ENCODE assay signal across 10 cellular contexts in genomic region chr9:84597131-84597530, GRCh38.
DNase-seq lines count a peak whose midpoint lies in the region; ATAC-seq and TF ChIP-seq lines count a peak whose summit lies in the region.
"Had no signal": no experiment of that assay in that cellular context is flagged by ENCODE, and none has a peak within 500 bp of the region (broad histone marks: within the 10 kb centered on the region; RNA-seq: fewer than 3 reads in every experiment).

No MANE protein-coding gene starts in this region.

- no peak overlapping the region; the same call in 1 of the 2 replicates for H3K9ac ChIP-seq in KMS-11
- H3K9ac ChIP-seq: neural progenitor cell had no signal

- H2AFZ ChIP-seq in KMS-11 (ENCODE audit: low read depth): peak overlapping the region; percentile 85
- H2AFZ ChIP-seq: neural progenitor cell had no signal

- H3K4me3 ChIP-seq in KMS-11 (IDR thresholded peaks at IDR 0.05; ENCODE audit: insufficient read depth, low read depth, low read length) (no peak overlapping the region), upper lobe of right lung (no peak overlapping the region)
- H3K4me3 ChIP-seq: neural progenitor cell had no signal

- CTCF ChIA-PET in activated CD8-positive, alpha-beta memory T cell treated with anti-CD3 and anti-CD28 coated beads, Interleukin-2, amount 10 ng/mL, durations not matched to agents 7 days and 5 days (lab: Charles Lee): no interaction called here

- H3K4me1 ChIP-seq in KMS-11 (ENCODE audit: low read depth, poor library complexity, severe bottlenecking) (peaks cover 15% of the 10 kb centered on the region), upper lobe of right lung (no peaks in the 10 kb centered on the region)
- H3K4me1 ChIP-seq: neural progenitor cell had no signal

- H4K20me1 ChIP-seq in KMS-11 (ENCODE audit: insufficient read depth): no peaks in the 10 kb centered on the region

- no peak overlapping the region for H3K27ac Mint-ChIP-seq in activated CD8-positive, alpha-beta memory T cell treated with anti-CD3 and anti-CD28 coated beads, Interleukin-2, amount 10 ng/mL, durations not matched to agents 7 days and 5 days
- H3K27ac Mint-ChIP-seq in activated T-helper 1 cell treated with anti-CD3 and anti-CD28 coated beads, Interleukin-12 subunit alpha, Interleukin-12 subunit beta, Interleukin-2, Interleukin-4 antibody, amounts not matched to agents 30 ng/mL and 10 ng/mL and 1 ng/mL, durations not matched to agents 14 hours and 24 hours and 36 hours: no peak overlapping the region
- H3K27ac Mint-ChIP-seq: neural progenitor cell had no signal

- H3K4me2 ChIP-seq in KMS-11: peak overlapping the region; percentile 69
- H3K4me2 ChIP-seq: neural progenitor cell had no signal

- H3K4me3 Mint-ChIP-seq in activated CD8-positive, alpha-beta memory T cell treated with anti-CD3 and anti-CD28 coated beads, Interleukin-2, amount 10 ng/mL, durations not matched to agents 7 days and 5 days: peak overlapping the region; percentile 9
- H3K4me3 Mint-ChIP-seq in activated T-helper 1 cell treated with anti-CD3 and anti-CD28 coated beads, Interleukin-12 subunit alpha, Interleukin-12 subunit beta, Interleukin-2, Interleukin-4 antibody, amounts not matched to agents 30 ng/mL and 10 ng/mL and 1 ng/mL, durations not matched to agents 14 hours and 24 hours and 36 hours: no peak overlapping the region
- H3K4me3 Mint-ChIP-seq: neural progenitor cell had no signal

- H3K27me3 ChIP-seq in KMS-11 (ENCODE audit: insufficient read depth, low read depth) (no peaks in the 10 kb centered on the region), upper lobe of right lung (peaks cover 3% of the 10 kb centered on the region)
- H3K27me3 ChIP-seq: neural progenitor cell had no signal

- H3K79me2 ChIP-seq in KMS-11 (ENCODE audit: insufficient read depth, low read depth): no peaks in the 10 kb centered on the region

- peaks cover 2% of the 10 kb centered on the region for H3K9me3 Mint-ChIP-seq in activated CD8-positive, alpha-beta memory T cell treated with anti-CD3 and anti-CD28 coated beads, Interleukin-2, amount 10 ng/mL, durations not matched to agents 7 days and 5 days (ENCODE audit: low read depth)
- H3K9me3 Mint-ChIP-seq in activated T-helper 1 cell treated with anti-CD3 and anti-CD28 coated beads, Interleukin-12 subunit alpha, Interleukin-12 subunit beta, Interleukin-2, Interleukin-4 antibody, amounts not matched to agents 30 ng/mL and 10 ng/mL and 1 ng/mL, durations not matched to agents 14 hours and 24 hours and 36 hours: peaks cover 14% of the 10 kb centered on the region
- H3K9me3 Mint-ChIP-seq: neural progenitor cell had no signal

- H3K36me3 ChIP-seq in KMS-11 (ENCODE audit: insufficient read depth) (no peaks in the 10 kb centered on the region), upper lobe of right lung (no peaks in the 10 kb centered on the region)
- H3K36me3 ChIP-seq: neural progenitor cell had no signal

- H3K27me3 Mint-ChIP-seq in activated CD8-positive, alpha-beta memory T cell treated with anti-CD3 and anti-CD28 coated beads, Interleukin-2, amount 10 ng/mL, durations not matched to agents 7 days and 5 days: no peaks in the 10 kb centered on the region
- H3K27me3 Mint-ChIP-seq in activated T-helper 1 cell treated with anti-CD3 and anti-CD28 coated beads, Interleukin-12 subunit alpha, Interleukin-12 subunit beta, Interleukin-2, Interleukin-4 antibody, amounts not matched to agents 30 ng/mL and 10 ng/mL and 1 ng/mL, durations not matched to agents 14 hours and 24 hours and 36 hours (ENCODE audit: insufficient read depth): no peaks in the 10 kb centered on the region

- no peaks in the 10 kb centered on the region for H3K9me3 ChIP-seq in upper lobe of right lung

- no peak for ATAC-seq in activated CD8-positive, alpha-beta memory T cell treated with anti-CD3 and anti-CD28 coated beads, Interleukin-2, amount 10 ng/mL, durations not matched to agents 7 days and 5 days
- ATAC-seq in HG02759 (IDR thresholded peaks at IDR 0.05; ENCODE audit: unreplicated experiment): peak; percentile 93
- peak; percentile 76 for ATAC-seq in upper lobe of right lung
- no peak for ATAC-seq in omental fat pad (ENCODE audit: low FRiP score)

- peaks cover 9% of the 10 kb centered on the region for H3K4me1 Mint-ChIP-seq in activated CD8-positive, alpha-beta memory T cell treated with anti-CD3 and anti-CD28 coated beads, Interleukin-2, amount 10 ng/mL, durations not matched to agents 7 days and 5 days
- H3K4me1 Mint-ChIP-seq in activated T-helper 1 cell treated with anti-CD3 and anti-CD28 coated beads, Interleukin-12 subunit alpha, Interleukin-12 subunit beta, Interleukin-2, Interleukin-4 antibody, amounts not matched to agents 30 ng/mL and 10 ng/mL and 1 ng/mL, durations not matched to agents 14 hours and 24 hours and 36 hours (ENCODE audit: low read depth): peaks cover 8% of the 10 kb centered on the region

- no peak for DNase-seq in activated CD8-positive, alpha-beta memory T cell treated with anti-CD3 and anti-CD28 coated beads, Interleukin-2, amount 10 ng/mL, durations not matched to agents 7 days and 5 days
- no peak for DNase-seq in activated CD8-positive, alpha-beta memory T cell treated with anti-CD3 and anti-CD28 coated beads, Interleukin-2, amount 50 U/mL, for 4 hours
- DNase-seq in upper lobe of right lung (no peak), omental fat pad (ENCODE audit: low spot score) (no peak), NCI-H524 (lab: John Stamatoyannopoulos, UW) (no peak)
- no peak for DNase-seq in activated T-helper 1 cell treated with anti-CD3 and anti-CD28 coated beads, Interleukin-12 subunit alpha, Interleukin-12 subunit beta, Interleukin-2, Interleukin-4 antibody, amounts not matched to agents 30 ng/mL and 10 ng/mL and 1 ng/mL, durations not matched to agents 14 hours and 24 hours and 36 hours (ENCODE audit: low spot score)
- DNase-seq: cerebellar nuclear complex had no signal

- TF ChIP-seq CTCF in KMS-11 (conservative IDR thresholded peaks at IDR 0.05; ENCODE audit: low read depth, low read length): no peak
- no peak for TF ChIP-seq CTCF in upper lobe of right lung (IDR thresholded peaks at IDR 0.05)
- no peak for TF ChIP-seq CTCF in omental fat pad (IDR thresholded peaks at IDR 0.05)

- H3K27ac ChIP-seq in KMS-11: peak overlapping the region; percentile 41; the same call in 1 of the 2 replicates
- H3K27ac ChIP-seq in upper lobe of right lung: no peak overlapping the region
- H3K27ac ChIP-seq: neural progenitor cell had no signal

- H3K36me3 Mint-ChIP-seq in activated CD8-positive, alpha-beta memory T cell treated with anti-CD3 and anti-CD28 coated beads, Interleukin-2, amount 10 ng/mL, durations not matched to agents 7 days and 5 days: peaks cover 2% of the 10 kb centered on the region
- no peaks in the 10 kb centered on the region for H3K36me3 Mint-ChIP-seq in activated T-helper 1 cell treated with anti-CD3 and anti-CD28 coated beads, Interleukin-12 subunit alpha, Interleukin-12 subunit beta, Interleukin-2, Interleukin-4 antibody, amounts not matched to agents 30 ng/mL and 10 ng/mL and 1 ng/mL, durations not matched to agents 14 hours and 24 hours and 36 hours (ENCODE audit: low read depth)
- H3K36me3 Mint-ChIP-seq: neural progenitor cell had no signal

- intact Hi-C loops in upper lobe of right lung (cut with DNase I): no loop called here
- intact Hi-C loops in activated T-helper 1 cell treated with anti-CD3 and anti-CD28 coated beads, Interleukin-12 subunit alpha, Interleukin-12 subunit beta, Interleukin-2, Interleukin-4 antibody, amounts not matched to agents 30 ng/mL and 10 ng/mL and 1 ng/mL, durations not matched to agents 14 hours and 24 hours and 36 hours (cut with micrococcal nuclease): no loop called here

Comparison
In these comparisons a context has a peak if more than half of its experiments do, and no peak if none do; other contexts are left out.
1. ATAC-seq: peak in HG02759 (single experiment) and upper lobe of right lung (single experiment); none in activated CD8-positive, alpha-beta memory T cell treated with anti-CD3 and anti-CD28 coated beads, Interleukin-2, amount 10 ng/mL, durations not matched to agents 7 days and 5 days (single experiment) and omental fat pad (single experiment).